ENCODE assay signal across 21 cellular contexts in the genomic region with DNA sequence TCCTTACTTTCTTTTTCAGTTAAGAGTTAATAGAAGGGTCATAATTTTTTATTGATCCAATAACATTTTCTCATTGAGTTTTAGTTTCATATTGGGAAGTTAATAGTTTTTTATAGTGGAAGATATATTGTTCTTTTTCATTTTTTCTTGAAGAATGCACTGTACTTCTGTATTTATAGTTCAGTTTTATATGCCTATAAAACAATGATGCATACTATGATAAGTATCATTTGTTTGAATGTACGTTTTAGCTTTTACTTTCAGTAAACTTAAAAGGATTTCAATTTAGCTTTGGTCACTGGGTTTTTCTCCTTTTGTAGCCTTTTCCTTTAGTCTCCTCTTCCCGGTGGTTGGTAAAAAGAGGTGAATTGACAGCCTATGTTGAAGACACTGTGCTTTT.
A peak's percentile ranks its signal among the peaks of the same experiment; 100 is the strongest.
DNase-seq lines count a peak whose midpoint lies in the region; ATAC-seq, FAIRE-seq and TF ChIP-seq lines count a peak whose summit lies in the region.
"Had no signal": no experiment of that assay in that cellular context is flagged by ENCODE, and none has a peak within 500 bp of the region (broad histone marks: within the 10 kb centered on the region; RNA-seq: fewer than 3 reads in every experiment).

No MANE protein-coding gene starts in this region.

- peaks cover 5% of the 10 kb centered on the region for H3K36me3 Mint-ChIP-seq in neural progenitor cell

- peak overlapping the region; percentile 12 for H3K4me2 ChIP-seq in neural progenitor cell
- H3K4me2 ChIP-seq: A549 had no signal

- no peaks in the 10 kb centered on the region for H3F3A ChIP-seq in neural progenitor cell (ENCODE audit: low read depth)

- no peaks in the 10 kb centered on the region for H3K9me3 Mint-ChIP-seq in neural progenitor cell
- H3K9me3 Mint-ChIP-seq: CD4-positive, alpha-beta T cell; HFFc6 had no signal

- no peak overlapping the region for H3K27ac ChIP-seq in kidney (ENCODE audit: low read depth in 2 of 2, low read length in 2 of 2)
- peak overlapping the region; percentile 65 for H3K27ac ChIP-seq in neural progenitor cell
- H3K27ac ChIP-seq: A549 had no signal

- TF ChIP-seq CTCF in kidney (IDR thresholded peaks at IDR 0.05; ENCODE audit: borderline replicate concordance, extremely low read depth, insufficient read depth) (no peak), neural progenitor cell (IDR thresholded peaks at IDR 0.05) (no peak)

- H3K27me3 Mint-ChIP-seq in neural progenitor cell (ENCODE audit: insufficient read depth, low read depth), result no peaks in the 10 kb centered on the region
- H3K27me3 Mint-ChIP-seq: CD4-positive, alpha-beta T cell had no signal

- no peak overlapping the region for H3K4me3 Mint-ChIP-seq in neural progenitor cell
- H3K4me3 Mint-ChIP-seq: CD4-positive, alpha-beta T cell; HFFc6 had no signal

- no peaks in the 10 kb centered on the region for H3K79me2 ChIP-seq in neural progenitor cell (ENCODE audit: low read depth)

- H3K36me3 ChIP-seq in kidney (ENCODE audit: control insufficient read depth in 1 of 2, insufficient read depth in 2 of 2, low read length in 2 of 2) (no peaks in the 10 kb centered on the region), neural progenitor cell (no peaks in the 10 kb centered on the region)

- no peak for ATAC-seq in HG03095 (IDR thresholded peaks at IDR 0.05; ENCODE audit: unreplicated experiment)
- ATAC-seq: A549, GM12878, HCT116, K562 had no signal

- no peaks in the 10 kb centered on the region for H4K20me1 ChIP-seq in neural progenitor cell (ENCODE audit: low read depth)

- FAIRE-seq in kidney (lab: Jason Lieb, UNC), result peak; percentile 81
- FAIRE-seq: A549, D721Med, GM12878, K562 had no signal

- no peak overlapping the region for H3K4me3 ChIP-seq in kidney (ENCODE audit: low read length in 2 of 2)
- no peak overlapping the region for H3K4me3 ChIP-seq in neural progenitor cell
- H3K4me3 ChIP-seq: A549, GM12878, K562 had no signal

- no peak overlapping the region for H3K27ac Mint-ChIP-seq in neural progenitor cell
- H3K27ac Mint-ChIP-seq: CD4-positive, alpha-beta T cell; HFFc6 had no signal

- H3K4me1 Mint-ChIP-seq in neural progenitor cell, result no peaks in the 10 kb centered on the region

- H3K4me1 ChIP-seq in kidney (ENCODE audit: control insufficient read depth in 1 of 2, insufficient read depth in 1 of 2, low read depth in 1 of 2, low read length in 2 of 2), result no peaks in the 10 kb centered on the region
- peaks cover 12% of the 10 kb centered on the region for H3K4me1 ChIP-seq in neural progenitor cell
- H3K4me1 ChIP-seq: A549 had no signal

- H3K9ac ChIP-seq in kidney (ENCODE audit: low read length in 2 of 2) (no peak overlapping the region), neural progenitor cell (no peak overlapping the region)

- H3K9me3 ChIP-seq in kidney (ENCODE audit: control insufficient read depth in 1 of 2, low read length in 2 of 2) (no peaks in the 10 kb centered on the region), neural progenitor cell (ENCODE audit: low read depth) (no peaks in the 10 kb centered on the region)
- H3K9me3 ChIP-seq: A549, Caco-2 had no signal

- DNase-seq in HT-29 (ENCODE audit: low spot score) (peak; percentile 26), kidney (no peak), neural progenitor cell (ENCODE audit: low spot score) (no peak), DMS53 (lab: John Stamatoyannopoulos, UW) (no peak), HuH-7.5 (ENCODE audit: low spot score) (no peak)
- DNase-seq in stimulated activated CD4-positive, alpha-beta T cell treated with anti-CD3 and anti-CD28 coated beads, Interleukin-15, amount 100 ng/mL, for 24 hours, result no peak
- DNase-seq: AML-193; Caco-2; CD4-positive, alpha-beta T cell; DMS79; GF-D8; GOT3; H7; HFFc6; IMR-90 had no signal

- no peak overlapping the region for H2AFZ ChIP-seq in neural progenitor cell (replicated peaks)

- no peaks in the 10 kb centered on the region for H3K27me3 ChIP-seq in neural progenitor cell

- intact Hi-C loops in kidney (cut with DNase I), result no loop called here
